Comparison of ENCODE assay signal across 20 cellular contexts in genomic region chr13:95437561-95437960, GRCh38.
"Had no signal": no experiment of that assay in that cellular context is flagged by ENCODE, and none has a peak within 500 bp of the region (broad histone marks: within the 10 kb centered on the region; RNA-seq: fewer than 3 reads in every experiment).

No MANE protein-coding gene starts in this region.

- DNase-seq: activated B cell treated with CpG ODN at 0.5 μM for 24 hours; activated CD4-positive, alpha-beta memory T cell treated with anti-CD3 and anti-CD28 coated beads for 36 hours; activated CD4-positive, alpha-beta T cell treated with anti-CD3 and anti-CD28 coated beads for 4 hours; activated naive CD4-positive, alpha-beta T cell; activated naive CD8-positive, alpha-beta T cell treated with anti-CD3 and anti-CD28 coated beads for 36 hours; body of pancreas; effector memory CD8-positive, alpha-beta T cell; foreskin keratinocyte; heart left ventricle; kidney glomerular epithelial cell; naive thymus-derived CD8-positive, alpha-beta T cell; stimulated activated CD4-positive, alpha-beta T cell treated with anti-CD3 and anti-CD28 coated beads, Interleukin-12 subunit alpha, Interleukin-12 subunit beta, amount 100 ng/mL, for 4 hours; stimulated activated CD4-positive, alpha-beta T cell treated with anti-CD3 and anti-CD28 coated beads, Interleukin-1b, Interleukin-23, amount 100 ng/mL, for 48 hours; stimulated activated CD8-positive, alpha-beta memory T cell treated with anti-CD3 and anti-CD28 coated beads, Interleukin-4, amount 100 ng/mL, for 48 hours; stimulated activated naive CD4-positive, alpha-beta T cell; T-helper 17 cell; upper lobe of right lung had no signal

- H3K36me3 Mint-ChIP-seq: activated CD4-positive, alpha-beta memory T cell treated with anti-CD3 and anti-CD28 coated beads for 36 hours; activated naive CD8-positive, alpha-beta T cell treated with anti-CD3 and anti-CD28 coated beads for 36 hours; naive thymus-derived CD8-positive, alpha-beta T cell had no signal

- ATAC-seq: body of pancreas; effector memory CD8-positive, alpha-beta T cell; foreskin keratinocyte; naive thymus-derived CD8-positive, alpha-beta T cell; T-helper 17 cell; upper lobe of right lung had no signal

- H3K4me1 Mint-ChIP-seq: activated B cell treated with CpG ODN at 0.5 μM for 24 hours; activated naive CD8-positive, alpha-beta T cell treated with anti-CD3 and anti-CD28 coated beads for 36 hours; naive thymus-derived CD8-positive, alpha-beta T cell; T-helper 17 cell had no signal

- H3K27ac Mint-ChIP-seq: activated B cell treated with CpG ODN at 0.5 μM for 24 hours; activated CD4-positive, alpha-beta memory T cell treated with anti-CD3 and anti-CD28 coated beads for 36 hours; activated naive CD8-positive, alpha-beta T cell treated with anti-CD3 and anti-CD28 coated beads for 36 hours; effector memory CD8-positive, alpha-beta T cell; naive thymus-derived CD8-positive, alpha-beta T cell; T-helper 17 cell had no signal

- H3K27me3 Mint-ChIP-seq: activated CD4-positive, alpha-beta memory T cell treated with anti-CD3 and anti-CD28 coated beads for 36 hours; activated naive CD8-positive, alpha-beta T cell treated with anti-CD3 and anti-CD28 coated beads for 36 hours had no signal

- H3K4me3 Mint-ChIP-seq: activated B cell treated with CpG ODN at 0.5 μM for 24 hours; activated CD4-positive, alpha-beta memory T cell treated with anti-CD3 and anti-CD28 coated beads for 36 hours; activated naive CD8-positive, alpha-beta T cell treated with anti-CD3 and anti-CD28 coated beads for 36 hours; effector memory CD8-positive, alpha-beta T cell; naive thymus-derived CD8-positive, alpha-beta T cell; T-helper 17 cell had no signal

- H3K27ac ChIP-seq: body of pancreas, epithelial cell of prostate, foreskin keratinocyte, neutrophil, pancreas, upper lobe of right lung had no signal

- H3K9me3 ChIP-seq: body of pancreas, heart left ventricle, neutrophil, pancreas, upper lobe of right lung had no signal

- H3K4me1 ChIP-seq: body of pancreas, foreskin keratinocyte, pancreas, upper lobe of right lung had no signal

- H3K9me3 Mint-ChIP-seq: activated B cell treated with CpG ODN at 0.5 μM for 24 hours; activated CD4-positive, alpha-beta memory T cell treated with anti-CD3 and anti-CD28 coated beads for 36 hours; activated naive CD8-positive, alpha-beta T cell treated with anti-CD3 and anti-CD28 coated beads for 36 hours; effector memory CD8-positive, alpha-beta T cell; naive thymus-derived CD8-positive, alpha-beta T cell had no signal

- H3K4me3 ChIP-seq: body of pancreas, heart left ventricle, pancreas, upper lobe of right lung had no signal

- H3K36me3 ChIP-seq: heart left ventricle, neutrophil, pancreas, upper lobe of right lung had no signal

- H3K27me3 ChIP-seq: body of pancreas, foreskin keratinocyte, heart left ventricle, neutrophil, pancreas, upper lobe of right lung had no signal
